In the genomic region with DNA sequence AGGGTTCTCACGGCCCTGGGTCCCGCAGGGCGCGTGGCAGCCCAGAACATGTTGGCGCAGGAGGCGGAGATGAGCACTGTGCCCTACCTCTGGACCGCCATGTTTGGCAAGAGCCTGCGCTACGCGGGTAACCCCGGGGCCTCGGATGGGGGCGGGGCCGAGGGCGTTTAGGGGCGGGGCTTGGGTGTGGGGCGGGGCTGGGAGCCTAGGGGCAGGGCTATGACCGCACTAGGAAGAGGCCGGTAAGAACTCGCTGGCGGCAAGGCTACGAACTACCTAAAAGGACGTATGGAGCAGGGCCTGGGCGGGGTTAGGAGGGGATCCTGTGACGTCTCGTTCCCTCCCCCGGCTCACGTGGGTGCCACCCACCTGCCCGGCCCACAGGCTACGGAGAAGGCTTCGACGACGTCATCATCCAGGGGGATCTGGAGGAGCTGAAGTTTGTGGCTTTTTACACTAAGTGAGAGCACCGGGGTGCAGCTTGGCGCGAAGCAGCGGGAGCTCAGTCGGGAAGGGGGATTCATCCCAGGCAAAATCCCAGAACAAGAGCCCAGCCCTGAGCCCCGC, we compare ENCODE assay signal across 8 cellular contexts. TPM values are rescaled to one million over a fixed set of nuclear protein-coding genes. Genes with fewer than 3 reads are reported as not detected.
DNase-seq lines count a peak whose midpoint lies in the region; ATAC-seq and TF ChIP-seq lines count a peak whose summit lies in the region.

No MANE protein-coding gene starts in this region.

- peak overlapping the region; percentile 40 for H3K4me3 ChIP-seq in choroid plexus epithelial cell (ENCODE audit: low read depth, low read length)

- no peak for TF ChIP-seq CTCF in choroid plexus epithelial cell (conservative IDR thresholded peaks at IDR 0.05; ENCODE audit: low read depth, low read length)

- intact Hi-C loops in left colon (cut with DNase I, micrococcal nuclease), result no loop called here

- DNase-seq in COLO668 (lab: John Stamatoyannopoulos, UW; ENCODE audit: unreplicated experiment) (peak; percentile 52), choroid plexus epithelial cell (ENCODE audit: low read depth) (peak; percentile 90), left colon (peak; percentile 88 to 94), NOMO-1 treated with dmso at 0.1 percent for 144 hours (lab: John Stamatoyannopoulos, UW; ENCODE audit: unreplicated experiment) (no peak), NCI-H1105 (lab: John Stamatoyannopoulos, UW) (no peak), NCI-H1417 (lab: John Stamatoyannopoulos, UW) (no peak)
- peak; percentile 47 to 57 for DNase-seq in activated CD4-positive, alpha-beta T cell treated with anti-CD3 and anti-CD28 coated beads for 24 hours (ENCODE audit: low read depth in 2 of 2)
- DNase-seq in stimulated activated CD4-positive, alpha-beta T cell treated with anti-CD3 and anti-CD28 coated beads, Interleukin-4, amount 100 ng/mL, for 1 hour, result peak; percentile 69

- ATAC-seq in left colon, result peak; percentile 64

RNA-seq across cellular contexts. Expression of a gene that starts 2.8 kb away (rescaled TPM):
- total RNA-seq in left colon, result 10 to 100 TPM; 49.9 to 50.4 TPM

RNA-seq across cellular contexts. Expression of a gene that starts 12.3 kb away (rescaled TPM):
- total RNA-seq in left colon, result 100 to 1,000 TPM; 126 to 184 TPM

RNA-seq across cellular contexts. Expression of a gene that starts 22.6 kb away (rescaled TPM):
- 10 to 100 TPM; 18.1 to 20.0 TPM for total RNA-seq in left colon

RNA-seq across cellular contexts. Expression of a gene that starts 35.6 kb away (rescaled TPM):
- 1 to 10 TPM in 1 of 2 donors, under 1 TPM in 1; 0.73 to 1.5 TPM for total RNA-seq in left colon

RNA-seq across cellular contexts. Expression of a gene that starts 53.0 kb away (rescaled TPM):
- 1 to 10 TPM; 4.0 to 4.9 TPM for total RNA-seq in left colon

Comparison
In these comparisons a context has a peak if more than half of its experiments do, and no peak if none do; other contexts are left out.
1. DNase-seq: peak in COLO668 (single experiment), activated CD4-positive, alpha-beta T cell treated with anti-CD3 and anti-CD28 coated beads for 24 hours (2 of 2), choroid plexus epithelial cell (single experiment), left colon (2 of 2) and stimulated activated CD4-positive, alpha-beta T cell treated with anti-CD3 and anti-CD28 coated beads, Interleukin-4, amount 100 ng/mL, for 1 hour (single experiment); none in NOMO-1 treated with dmso at 0.1 percent for 144 hours (single experiment), NCI-H1105 (single experiment) and NCI-H1417 (0 of 3).